In genomic region chr18:62894681-62895390, GRCh38 we compare ENCODE assay signal across 18 cellular contexts.
DNase-seq lines count a peak whose midpoint lies in the region; ATAC-seq and TF ChIP-seq lines count a peak whose summit lies in the region.
"Had no signal": no experiment of that assay in that cellular context is flagged by ENCODE, and none has a peak within 500 bp of the region (broad histone marks: within the 10 kb centered on the region; RNA-seq: fewer than 3 reads in every experiment).

No MANE protein-coding gene starts in this region.

- POLR2A ChIA-PET in WTC11 (lab: Charles Lee), result no interaction called here

- CTCF ChIA-PET in WTC11 (lab: Charles Lee), result interaction anchor here (0.7 to 1.7 kb wide), 2 partner anchors 63 to 94 kb away, joined by 4 to 5 read pairs; no protein-coding TSS in a partner anchor

- H3K27ac ChIP-seq in thyroid gland, result no peak overlapping the region

- H3K27me3 Mint-ChIP-seq in WTC11 (ENCODE audit: low read depth) (no peaks in the 10 kb centered on the region), immature natural killer cell (ENCODE audit: low read depth in 3 of 3) (peaks cover 0 to 3% (median 0%) of the 10 kb centered on the region in 3 donors)
- H3K27me3 Mint-ChIP-seq: B cell had no signal

- no peak for ATAC-seq in WTC11
- no peak for ATAC-seq in HG03097 (IDR thresholded peaks at IDR 0.05; ENCODE audit: low FRiP score, unreplicated experiment)
- ATAC-seq: Right ventricle myocardium inferior had no signal

- H3K9me3 Mint-ChIP-seq in WTC11 (no peaks in the 10 kb centered on the region), immature natural killer cell (no peaks in the 10 kb centered on the region)

- H3K27me3 ChIP-seq in thyroid gland, result no peaks in the 10 kb centered on the region

- intact Hi-C loops in thyroid gland (cut with DNase I), result no loop called here

- peaks cover 43% of the 10 kb centered on the region for H3K36me3 Mint-ChIP-seq in WTC11
- peaks cover 8 to 14% (median 9%) of the 10 kb centered on the region in 3 donors for H3K36me3 Mint-ChIP-seq in immature natural killer cell

- peaks cover 22% of the 10 kb centered on the region for H3K4me1 Mint-ChIP-seq in WTC11
- no peaks in the 10 kb centered on the region for H3K4me1 Mint-ChIP-seq in immature natural killer cell
- H3K4me1 Mint-ChIP-seq: B cell had no signal

- TF ChIP-seq CTCF in WTC11 (IDR thresholded peaks at IDR 0.05) (no peak), fibroblast of villous mesenchyme (IDR thresholded peaks at IDR 0.05; ENCODE audit: insufficient read depth, low read depth, low read length) (no peak), thyroid gland (IDR thresholded peaks at IDR 0.05) (no peak)

- H3K4me1 ChIP-seq in thyroid gland, result peaks cover 3% of the 10 kb centered on the region in 2 donors

- H3K27ac Mint-ChIP-seq in WTC11, result peak overlapping the region; percentile 76
- no peak overlapping the region for H3K27ac Mint-ChIP-seq in immature natural killer cell
- H3K27ac Mint-ChIP-seq: B cell had no signal

- H3K36me3 ChIP-seq in thyroid gland, result no peaks in the 10 kb centered on the region

- DNase-seq in NCI-H82 (lab: John Stamatoyannopoulos, UW) (peak; percentile 1), NCI-H82 treated with DMSO at 0.1 percent for 48 hours (lab: John Stamatoyannopoulos, UW; ENCODE audit: unreplicated experiment) (no peak), WTC11 (ENCODE audit: low spot score) (no peak), fibroblast of villous mesenchyme (ENCODE audit: low read depth) (peak; percentile 51), thyroid gland (peak; percentile 44 to 47), immature natural killer cell (no peak), NCI-H2196 (lab: John Stamatoyannopoulos, UW; ENCODE audit: unreplicated experiment) (no peak)
- DNase-seq: 8988T; H7; NCI-H1436; NCI-H1930; NCI-H2171; NCI-H446; NCI-H526 treated with DMSO at 0.1 percent for 48 hours; NK-92 treated with Interleukin-12 subunit alpha and Interleukin-12 subunit beta, amount 100 ng/mL, for 24 hours had no signal

- no peak overlapping the region for H3K4me3 Mint-ChIP-seq in WTC11
- H3K4me3 Mint-ChIP-seq in immature natural killer cell, result no peak overlapping the region
- H3K4me3 Mint-ChIP-seq: B cell had no signal

- H3K4me3 ChIP-seq in fibroblast of villous mesenchyme (ENCODE audit: low read depth, low read length) (no peak overlapping the region), thyroid gland (replicated peaks in 1 of 3) (no peak overlapping the region)

- WGBS in thyroid gland, 2 donors, result 34 to 49% methylated on average over 6 of the region's 6 CpGs

- H3K9me3 ChIP-seq in thyroid gland, result no peaks in the 10 kb centered on the region

- no peak for TF ChIP-seq POLR2A in thyroid gland (IDR thresholded peaks at IDR 0.05)

TF ChIP-seq in WTC11, 78 proteins besides CTCF, POLR2A, EP300 and RAD21:
- TF ChIP-seq EMX1 (CRISPR knock-in tag; IDR thresholded peaks at IDR 0.05) (no peak), ZNF416 (CRISPR knock-in tag; IDR thresholded peaks at IDR 0.05) (no peak), ZNF396 (CRISPR knock-in tag; IDR thresholded peaks at IDR 0.05; ENCODE audit: borderline replicate concordance) (no peak), RELA (CRISPR knock-in tag; IDR thresholded peaks at IDR 0.05; ENCODE audit: borderline replicate concordance) (no peak), ZBTB43 (CRISPR knock-in tag; IDR thresholded peaks at IDR 0.05) (no peak), ATF6 (CRISPR knock-in tag; IDR thresholded peaks at IDR 0.05) (no peak), ZNF219 (CRISPR knock-in tag; IDR thresholded peaks at IDR 0.05; ENCODE audit: borderline replicate concordance) (no peak), TEAD4 (CRISPR knock-in tag; IDR thresholded peaks at IDR 0.05) (no peak), JAZF1 (CRISPR knock-in tag; IDR thresholded peaks at IDR 0.05) (no peak)
TF ChIP-seq in WTC11: peak in this region for 0.

Comparison
In these comparisons a context has a peak if more than half of its experiments do, and no peak if none do; other contexts are left out.
1. DNase-seq: peak in NCI-H82 (single experiment), fibroblast of villous mesenchyme (single experiment) and thyroid gland (2 of 2); none in NCI-H82 treated with DMSO at 0.1 percent for 48 hours (single experiment), WTC11 (single experiment), immature natural killer cell (0 of 3) and NCI-H2196 (single experiment).